ENCODE assay signal across 1 cellular context in genomic region chr18:24118750-24119577, GRCh38.
TF ChIP-seq lines count a peak whose summit lies in the region.

No MANE protein-coding gene starts in this region.

TF ChIP-seq in endothelial cell of umbilical vein, 7 proteins besides CTCF, POLR2A, EP300 and RAD21:
- peak; percentile 86 for TF ChIP-seq MAX (IDR thresholded peaks at IDR 0.05; ENCODE audit: insufficient read depth, insufficient read length)
- no peak for TF ChIP-seq MYC (IDR thresholded peaks at IDR 0.05; ENCODE audit: low read depth, low read length)
